ENCODE assay signal across 14 cellular contexts in genomic region chr5:62326702-62327101, GRCh38. TPM values are rescaled to one million over a fixed set of nuclear protein-coding genes. Genes with fewer than 3 reads are reported as not detected.
A peak's percentile ranks its signal among the peaks of the same experiment; 100 is the strongest.
DNase-seq lines count a peak whose midpoint lies in the region; ATAC-seq and TF ChIP-seq lines count a peak whose summit lies in the region.
"Had no signal": no experiment of that assay in that cellular context is flagged by ENCODE, and none has a peak within 500 bp of the region (broad histone marks: within the 10 kb centered on the region; RNA-seq: fewer than 3 reads in every experiment).

No MANE protein-coding gene starts in this region.

- peaks cover 86% of the 10 kb centered on the region for H3K4me1 Mint-ChIP-seq in CD8-positive, alpha-beta T cell (ENCODE audit: low read depth)
- H3K4me1 Mint-ChIP-seq in H9 (peaks cover 20 to 26% of the 10 kb centered on the region in 2 experiments), naive B cell (peaks cover 47 to 65% (median 54%) of the 10 kb centered on the region in 3 donors)
- peaks cover 72% of the 10 kb centered on the region for H3K4me1 Mint-ChIP-seq in activated naive CD8-positive, alpha-beta T cell treated with anti-CD3 and anti-CD28 coated beads, Interleukin-2, amount 50 U/mL, for 24 hours

- H3K56ac ChIP-seq in H9 (ENCODE audit: insufficient read length, low read depth, low read length): no peak overlapping the region

- intact Hi-C loops in CD8-positive, alpha-beta T cell (cut with DNase I, micrococcal nuclease): loop anchor here in 1 of 2 experiments (2.0 kb wide), 1 partner anchor 16 kb away; no protein-coding TSS in a partner anchor
- intact Hi-C loops in OCI-LY7 (cut with micrococcal nuclease; ENCODE audit: unreplicated experiment) (no loop called here), sciatic nerve (cut with DNase I) (no loop called here)

- peak overlapping the region; percentile 79 for H3K27ac Mint-ChIP-seq in CD8-positive, alpha-beta T cell
- H3K27ac Mint-ChIP-seq in H9 (peak overlapping the region; percentile 4 to 50 (median 12); a peak in 5 of 7 replicates), naive B cell (peak overlapping the region in 5 of 6 donors; percentile 27 to 74 (median 53))
- peak overlapping the region; percentile 1 for H3K27ac Mint-ChIP-seq in activated naive CD8-positive, alpha-beta T cell treated with anti-CD3 and anti-CD28 coated beads, Interleukin-2, amount 50 U/mL, for 24 hours

- H2BK20ac ChIP-seq in H9 (ENCODE audit: low read depth, low read length, poor library complexity, severe bottlenecking): no peak overlapping the region

- ATAC-seq in CD8-positive, alpha-beta T cell: no peak
- ATAC-seq in activated naive CD8-positive, alpha-beta T cell treated with anti-CD3 and anti-CD28 coated beads, Interleukin-2, amount 50 U/mL, for 24 hours: no peak
- no peak for ATAC-seq in naive B cell (ENCODE audit: low read depth in 2 of 2)
- ATAC-seq in sciatic nerve: no peak

- no peak overlapping the region for H3K23ac ChIP-seq in H9 (ENCODE audit: insufficient read length, low read depth, low read length)

- no peaks in the 10 kb centered on the region for H3K9me3 ChIP-seq in CD8-positive, alpha-beta T cell (ENCODE audit: low read length)
- H3K9me3 ChIP-seq in H9 (ENCODE audit: control insufficient read depth, low read depth, low read length) (no peaks in the 10 kb centered on the region), OCI-LY7 (ENCODE audit: low read length) (no peaks in the 10 kb centered on the region)

- H3K4me1 ChIP-seq in CD8-positive, alpha-beta T cell (ENCODE audit: insufficient read depth, low read length): peaks cover 56% of the 10 kb centered on the region
- H3K4me1 ChIP-seq in H9 (ENCODE audit: insufficient read depth, low read length): no peaks in the 10 kb centered on the region
- peaks cover 32% of the 10 kb centered on the region for H3K4me1 ChIP-seq in OCI-LY7 (ENCODE audit: insufficient read depth, low read length, poor library complexity, severe bottlenecking)

- H4K20me1 ChIP-seq in H9 (ENCODE audit: control insufficient read depth, insufficient read depth, insufficient read length) (no peaks in the 10 kb centered on the region), OCI-LY7 (ENCODE audit: insufficient read depth, low read length) (peaks cover 54% of the 10 kb centered on the region)

- no peaks in the 10 kb centered on the region for H3K23me2 ChIP-seq in H9 (ENCODE audit: insufficient read length, low read depth, low read length, poor library complexity, severe bottlenecking)

- TF ChIP-seq CTCF in CD8-positive, alpha-beta T cell (IDR thresholded peaks at IDR 0.05): no peak
- TF ChIP-seq CTCF in H9 (conservative IDR thresholded peaks at IDR 0.05) (no peak), OCI-LY7 (conservative IDR thresholded peaks at IDR 0.05; ENCODE audit: low read length) (no peak)

- WGBS in H9 (ENCODE audit: extremely low coverage, insufficient read length, low lambda C conversion rate): no CpG with 5 or more reads among the region's 4 CpGs

- no peak overlapping the region for H3K27ac ChIP-seq in CD8-positive, alpha-beta T cell (ENCODE audit: low read depth, low read length)
- H3K27ac ChIP-seq in H9 (ENCODE audit: insufficient read length, low read depth, low read length): no peak overlapping the region
- H3K27ac ChIP-seq in OCI-LY7 (ENCODE audit: low read depth, low read length, poor library complexity, severe bottlenecking): no peak overlapping the region
- H3K27ac ChIP-seq: skin epidermis had no signal

- no peak overlapping the region for H2BK5ac ChIP-seq in H9 (ENCODE audit: insufficient read length, low read length)

- H3K4me3 Mint-ChIP-seq in CD8-positive, alpha-beta T cell: peak overlapping the region; percentile 17
- H3K4me3 Mint-ChIP-seq in H9 (no peak overlapping the region), naive B cell (peak overlapping the region in 1 of 8 donors; percentile 44)
- no peak overlapping the region for H3K4me3 Mint-ChIP-seq in activated naive CD8-positive, alpha-beta T cell treated with anti-CD3 and anti-CD28 coated beads, Interleukin-2, amount 50 U/mL, for 24 hours

- no peak overlapping the region for H2BK120ac ChIP-seq in H9 (ENCODE audit: low read depth, low read length, poor library complexity, severe bottlenecking)

- BruUV-seq in OCI-LY7 (replicated peaks; lab: Mats Ljungman, UMichigan): no TSS peak

- CTCF ChIA-PET in CD8-positive, alpha-beta T cell (lab: Charles Lee): interaction anchor here (0.9 to 1.6 kb wide), 2 partner anchors 26 to 35 kb away, joined by 3 to 5 read pairs; no protein-coding TSS in a partner anchor
- CTCF ChIA-PET in OCI-LY7 (lab: Charles Lee; ENCODE audit: unreplicated experiment): no interaction called here

- POLR2A ChIA-PET in CD8-positive, alpha-beta T cell (lab: Charles Lee): no interaction called here
- POLR2A ChIA-PET in OCI-LY7 (lab: Charles Lee): interaction anchor here (0.9 kb wide), 1 partner anchor 19 kb away, joined by 4 read pairs; no protein-coding TSS in a partner anchor

- no peaks in the 10 kb centered on the region for H3K9me2 ChIP-seq in OCI-LY7 (ENCODE audit: insufficient read depth, low read length)

- no peak overlapping the region for H4K8ac ChIP-seq in H9 (replicated peaks; ENCODE audit: insufficient read length, low read depth, low read length)

- H2AK5ac ChIP-seq in H9 (ENCODE audit: insufficient read length, low read length): no peak overlapping the region

- H3K79me2 ChIP-seq in H9 (ENCODE audit: insufficient read depth, low read length) (peaks cover 19% of the 10 kb centered on the region; the same call in 1 of the 2 replicates), OCI-LY7 (ENCODE audit: insufficient read depth, low read depth, low read length) (peaks cover 98% of the 10 kb centered on the region)

- H3K4me3 ChIP-seq in CD8-positive, alpha-beta T cell (ENCODE audit: low read depth, low read length): no peak overlapping the region
- H3K4me3 ChIP-seq in OCI-LY7 (ENCODE audit: low read depth, low read length, poor library complexity, severe bottlenecking): no peak overlapping the region
- H3K4me3 ChIP-seq: skin epidermis had no signal

- H3K27me3 Mint-ChIP-seq in CD8-positive, alpha-beta T cell (ENCODE audit: low read depth): no peaks in the 10 kb centered on the region
- H3K27me3 Mint-ChIP-seq in H9 (ENCODE audit: low read depth) (no peaks in the 10 kb centered on the region), naive B cell (no peaks in the 10 kb centered on the region)
- H3K27me3 Mint-ChIP-seq in activated naive CD8-positive, alpha-beta T cell treated with anti-CD3 and anti-CD28 coated beads, Interleukin-2, amount 50 U/mL, for 24 hours: no peaks in the 10 kb centered on the region

- no peaks in the 10 kb centered on the region for H3K27me3 ChIP-seq in CD8-positive, alpha-beta T cell (ENCODE audit: insufficient read depth, low read length)
- no peaks in the 10 kb centered on the region for H3K27me3 ChIP-seq in H9 (ENCODE audit: insufficient read depth, low read length)

- no peak overlapping the region for H3K18ac ChIP-seq in H9 (ENCODE audit: insufficient read length, low read depth, low read length)

- no peaks in the 10 kb centered on the region for H3K36me3 ChIP-seq in CD8-positive, alpha-beta T cell (ENCODE audit: insufficient read depth, low read length)
- H3K36me3 ChIP-seq in OCI-LY7 (ENCODE audit: insufficient read depth, low read length): peaks cover 38% of the 10 kb centered on the region

- H2BK12ac ChIP-seq in H9 (ENCODE audit: insufficient read length, low read depth, low read length): no peak overlapping the region

- peaks cover 46% of the 10 kb centered on the region for H3K36me3 Mint-ChIP-seq in CD8-positive, alpha-beta T cell
- H3K36me3 Mint-ChIP-seq in H9 (ENCODE audit: insufficient read depth in 1 of 3, low read depth in 3 of 3): peaks cover 3 to 17% (median 11%) of the 10 kb centered on the region in 3 experiments; a peak in 5 of 7 replicates
- peaks cover 38% of the 10 kb centered on the region for H3K36me3 Mint-ChIP-seq in activated naive CD8-positive, alpha-beta T cell treated with anti-CD3 and anti-CD28 coated beads, Interleukin-2, amount 50 U/mL, for 24 hours (ENCODE audit: low read depth)
- H3K36me3 Mint-ChIP-seq in naive B cell: no peaks in the 10 kb centered on the region

- H3K79me1 ChIP-seq in H9 (ENCODE audit: insufficient read depth, low read depth, low read length, poor library complexity, severe bottlenecking): peaks cover 10% of the 10 kb centered on the region

- H3K9ac ChIP-seq in H9 (ENCODE audit: extremely low read depth, insufficient read length, low read length): no peak overlapping the region

- H3K9me3 Mint-ChIP-seq in CD8-positive, alpha-beta T cell: no peaks in the 10 kb centered on the region
- H3K9me3 Mint-ChIP-seq in H9: no peaks in the 10 kb centered on the region
- no peaks in the 10 kb centered on the region for H3K9me3 Mint-ChIP-seq in activated naive CD8-positive, alpha-beta T cell treated with anti-CD3 and anti-CD28 coated beads, Interleukin-2, amount 50 U/mL, for 24 hours
- no peaks in the 10 kb centered on the region for H3K9me3 Mint-ChIP-seq in naive B cell

- H4K5ac ChIP-seq in H9 (ENCODE audit: insufficient read length, low read depth, low read length): no peak overlapping the region

- H3T11ph ChIP-seq in H9 (ENCODE audit: low read length): no peak overlapping the region

- H2AFZ ChIP-seq in H9 (ENCODE audit: low read length) (no peak overlapping the region), OCI-LY7 (ENCODE audit: low read length) (no peak overlapping the region)

- no peak overlapping the region for H3K4me2 ChIP-seq in H9 (ENCODE audit: insufficient read depth, insufficient read length, low read length)
- no peak overlapping the region for H3K4me2 ChIP-seq in OCI-LY7 (ENCODE audit: low read length)

- H4K91ac ChIP-seq in H9 (ENCODE audit: insufficient read length, low read depth, low read length): no peak overlapping the region

- DNase-seq in CD8-positive, alpha-beta T cell: no peak
- DNase-seq in H9: no peak
- DNase-seq in activated naive CD8-positive, alpha-beta T cell treated with anti-CD3 and anti-CD28 coated beads, Interleukin-2, amount 50 U/mL, for 24 hours: no peak
- no peak for DNase-seq in naive B cell
- no peak for DNase-seq in OCI-LY7 (ENCODE audit: low spot score)
- DNase-seq in NCI-H2227 (lab: John Stamatoyannopoulos, UW; ENCODE audit: unreplicated experiment): no peak
- DNase-seq in NOMO-1 (lab: John Stamatoyannopoulos, UW; ENCODE audit: unreplicated experiment in 2 of 2): no peak
- no peak for DNase-seq in sciatic nerve (ENCODE audit: low spot score)
- DNase-seq: activated T-cell treated with anti-CD3 and anti-CD28 coated beads for 4 hours; amygdala; KG1; NK-92 treated with Interleukin-12 subunit alpha and Interleukin-12 subunit beta, amount 100 ng/mL, for 24 hours; posterior cingulate gyrus had no signal

- H2BK15ac ChIP-seq in H9 (ENCODE audit: low read depth, low read length): no peak overlapping the region

- no peak overlapping the region for H3K14ac ChIP-seq in H9 (ENCODE audit: insufficient read depth, low read length)

- no peak overlapping the region for H3K4ac ChIP-seq in H9 (ENCODE audit: low read depth, low read length)

RNA-seq across cellular contexts. Expression of gene KIF2A, which starts 20.7 kb away (rescaled TPM):
- 10 to 100 TPM; 93.1 to 98.3 TPM for total RNA-seq in CD8-positive, alpha-beta T cell
- total RNA-seq in H9 (2021) (85.6 and 86.1 TPM in 2 replicates), OCI-LY7 (2022) (90.7 and 112 TPM in 2 replicates), sciatic nerve (54.4 TPM)
- polyA plus RNA-seq in naive B cell (ENCODE audit: low read depth in 6 of 6): 10 to 100 TPM; 65.4 to 91.7 (median 86.3) TPM
- 50.3 and 56.9 TPM in 2 replicates for total RNA-seq in OCI-LY7 (2014; rRNA removed; shearing (Covaris generic))

Comparison
In these comparisons a context has a peak if more than half of its experiments do, and no peak if none do; other contexts are left out.
1. H3K27ac Mint-ChIP-seq: peak in every context shown above with its lines; median percentile 79 in CD8-positive, alpha-beta T cell; 53 in naive B cell; 12 in H9; 1 in activated naive CD8-positive, alpha-beta T cell treated with anti-CD3 and anti-CD28 coated beads, Interleukin-2, amount 50 U/mL, for 24 hours.